In genomic region chr3:190339130-190339529, GRCh38 we compare ENCODE assay signal across 2 cellular contexts.
TF ChIP-seq lines count a peak whose summit lies in the region.

No MANE protein-coding gene starts in this region.

TF ChIP-seq in A549, 52 proteins besides CTCF, POLR2A, EP300 and RAD21 (continued from another document):
- TF ChIP-seq KDM5A (IDR thresholded peaks at IDR 0.05): no peak
- TF ChIP-seq HMGXB4 (CRISPR knock-in tag; IDR thresholded peaks at IDR 0.05; ENCODE audit: borderline replicate concordance): no peak
- no peak for TF ChIP-seq ESRRA (IDR thresholded peaks at IDR 0.05; ENCODE audit: borderline replicate concordance, low read length)
- TF ChIP-seq FOXS1 (CRISPR knock-in tag; IDR thresholded peaks at IDR 0.05): no peak
TF ChIP-seq in A549: peak in this region for 0.

TF ChIP-seq in H1, 55 proteins besides CTCF, POLR2A, EP300 and RAD21 (continued from another document):
- no peak for TF ChIP-seq NANOG (IDR thresholded peaks at IDR 0.05; ENCODE audit: insufficient read depth, low read depth, low read length, poor library complexity, severe bottlenecking)
- no peak for TF ChIP-seq GABPA (IDR thresholded peaks at IDR 0.05; ENCODE audit: borderline replicate concordance, insufficient read depth, low read length)
- TF ChIP-seq SUZ12 (IDR thresholded peaks at IDR 0.05; ENCODE audit: low read length): no peak
- no peak for TF ChIP-seq TAF7 (optimal IDR thresholded peaks at IDR 0.05; ENCODE audit: borderline replicate concordance, low read depth, low read length)
- no peak for TF ChIP-seq HDAC6 (IDR thresholded peaks at IDR 0.05; ENCODE audit: low read depth, low read length)
- TF ChIP-seq TEAD4 (IDR thresholded peaks at IDR 0.05; ENCODE audit: low read depth, low read length): no peak
- no peak for TF ChIP-seq MAFK (IDR thresholded peaks at IDR 0.05; ENCODE audit: low read depth, low read length)
- no peak for TF ChIP-seq RBBP5 (IDR thresholded peaks at IDR 0.05; ENCODE audit: borderline replicate concordance, low read depth, low read length)
- TF ChIP-seq CHD2 (IDR thresholded peaks at IDR 0.05; ENCODE audit: low read length): no peak
- TF ChIP-seq POU5F1 (IDR thresholded peaks at IDR 0.05; ENCODE audit: low read depth, low read length): no peak
- no peak for TF ChIP-seq POLR2AphosphoS5 (IDR thresholded peaks at IDR 0.05; ENCODE audit: low read depth, low read length)
- TF ChIP-seq JUN (IDR thresholded peaks at IDR 0.05; ENCODE audit: low read depth, low read length): no peak
- TF ChIP-seq SIRT6 (IDR thresholded peaks at IDR 0.05; ENCODE audit: low read length): no peak
- no peak for TF ChIP-seq TBP (IDR thresholded peaks at IDR 0.05; ENCODE audit: low read depth, low read length)
